ENCODE assay signal across 17 cellular contexts in genomic region chr2:215684448-215685217, GRCh38.
DNase-seq lines count a peak whose midpoint lies in the region; ATAC-seq and TF ChIP-seq lines count a peak whose summit lies in the region.
"Had no signal": no experiment of that assay in that cellular context is flagged by ENCODE, and none has a peak within 500 bp of the region (broad histone marks: within the 10 kb centered on the region; RNA-seq: fewer than 3 reads in every experiment).

No MANE protein-coding gene starts in this region.

- 97 to 100% methylated on average over 1 to 4 of the region's 4 CpGs for WGBS in mesodermal cell (ENCODE audit: insufficient coverage in 2 of 2), 2 experiments
- 68 to 89% (median 84%) methylated on average over 4 of the region's 4 CpGs for WGBS in spleen, 5 donors

- DNase-seq in AG04450 (ENCODE audit: low read depth, low spot score) (no peak), HFFc6 (peak; percentile 72), chondrocyte (ENCODE audit: low spot score) (no peak), spleen (no peak)
- no peak for DNase-seq in activated CD4-positive, alpha-beta T cell treated with anti-CD3 and anti-CD28 coated beads, Interleukin-2, amount 10 ng/mL, durations not matched to agents 24 days and 14 days
- DNase-seq: activated CD4-positive, CD25-positive, alpha-beta regulatory T cell treated with anti-CD3 and anti-CD28 coated beads, Interleukin-2, amount 50 U/mL, for 72 hours; activated naive CD8-positive, alpha-beta T cell treated with anti-CD3 and anti-CD28 coated beads, Interleukin-2, amount 50 U/mL, for 24 hours; AML-193; GOT3; heart right ventricle; MM.1S; NCI-H345; ovary; T-cell had no signal

- H3K4me1 Mint-ChIP-seq in HFFc6 (ENCODE audit: low read depth) (peaks cover 75% of the 10 kb centered on the region), chondrocyte (ENCODE audit: low read depth) (peaks cover 55% of the 10 kb centered on the region)
- H3K4me1 Mint-ChIP-seq in activated CD4-positive, alpha-beta T cell treated with anti-CD3 and anti-CD28 coated beads, Interleukin-2, amount 10 ng/mL, durations not matched to agents 24 days and 14 days, result peaks cover 12% of the 10 kb centered on the region

- ATAC-seq in HG02973 (IDR thresholded peaks at IDR 0.05; ENCODE audit: unreplicated experiment), result no peak
- ATAC-seq in GM21825 (IDR thresholded peaks at IDR 0.05; ENCODE audit: unreplicated experiment), result no peak
- ATAC-seq: activated naive CD8-positive, alpha-beta T cell treated with anti-CD3 and anti-CD28 coated beads, Interleukin-2, amount 50 U/mL, for 24 hours; heart right ventricle; T-cell had no signal

- peak overlapping the region; percentile 76 for H3K27ac Mint-ChIP-seq in HFFc6
- H3K27ac Mint-ChIP-seq in chondrocyte (ENCODE audit: unreplicated experiment), result peak overlapping the region; percentile 13
- no peak overlapping the region for H3K27ac Mint-ChIP-seq in activated CD4-positive, alpha-beta T cell treated with anti-CD3 and anti-CD28 coated beads, Interleukin-2, amount 10 ng/mL, durations not matched to agents 24 days and 14 days
- H3K27ac Mint-ChIP-seq: activated naive CD8-positive, alpha-beta T cell treated with anti-CD3 and anti-CD28 coated beads, Interleukin-2, amount 50 U/mL, for 24 hours; T-cell had no signal

- no peaks in the 10 kb centered on the region for H3K36me3 ChIP-seq in mesodermal cell (ENCODE audit: control insufficient read depth, insufficient read depth, low read length)
- H3K36me3 ChIP-seq in spleen, result no peaks in the 10 kb centered on the region
- H3K36me3 ChIP-seq: heart right ventricle, ovary had no signal

- peaks cover 12% of the 10 kb centered on the region for H3K4me1 ChIP-seq in mesodermal cell (ENCODE audit: control insufficient read depth, insufficient read depth, low read length, poor library complexity, severe bottlenecking)
- H3K4me1 ChIP-seq in spleen, result peaks cover 0 to 20% (median 7%) of the 10 kb centered on the region in 6 donors

- H3K4me3 ChIP-seq in AG04450 (ENCODE audit: low read depth, low read length) (no peak overlapping the region), mesodermal cell (ENCODE audit: extremely low read depth, insufficient read depth, low read length, poor library complexity, severe bottlenecking) (no peak overlapping the region), spleen (no peak overlapping the region)
- H3K4me3 ChIP-seq: heart right ventricle, ovary had no signal

- peaks cover 20% of the 10 kb centered on the region for H3K36me3 Mint-ChIP-seq in HFFc6 (ENCODE audit: low read depth)
- no peaks in the 10 kb centered on the region for H3K36me3 Mint-ChIP-seq in chondrocyte (ENCODE audit: low read depth)
- H3K36me3 Mint-ChIP-seq in activated CD4-positive, alpha-beta T cell treated with anti-CD3 and anti-CD28 coated beads, Interleukin-2, amount 10 ng/mL, durations not matched to agents 24 days and 14 days (ENCODE audit: low read depth), result no peaks in the 10 kb centered on the region
- H3K36me3 Mint-ChIP-seq: T-cell had no signal

- H3K27ac ChIP-seq in AG04450 (ENCODE audit: low read depth, low read length) (peak overlapping the region; percentile 76), mesodermal cell (ENCODE audit: low read depth, low read length, severe bottlenecking) (peak overlapping the region; percentile 31), spleen (no peak overlapping the region)

- H3K4me3 Mint-ChIP-seq in HFFc6, result peak overlapping the region; percentile 17
- no peak overlapping the region for H3K4me3 Mint-ChIP-seq in chondrocyte (ENCODE audit: unreplicated experiment)
- H3K4me3 Mint-ChIP-seq in activated CD4-positive, alpha-beta T cell treated with anti-CD3 and anti-CD28 coated beads, Interleukin-2, amount 10 ng/mL, durations not matched to agents 24 days and 14 days, result no peak overlapping the region
- H3K4me3 Mint-ChIP-seq: activated naive CD8-positive, alpha-beta T cell treated with anti-CD3 and anti-CD28 coated beads, Interleukin-2, amount 50 U/mL, for 24 hours; T-cell had no signal

- no peak for TF ChIP-seq POLR2A in spleen (IDR thresholded peaks at IDR 0.05)

- TF ChIP-seq CTCF in AG04450 (IDR thresholded peaks at IDR 0.05; ENCODE audit: low read depth, low read length) (no peak), HFFc6 (IDR thresholded peaks at IDR 0.05) (no peak), chondrocyte (IDR thresholded peaks at IDR 0.05) (no peak), spleen (IDR thresholded peaks at IDR 0.05 in 8 of 11, conservative IDR thresholded peaks at IDR 0.05 in 3 of 11) (no peak)

- H3K9me3 Mint-ChIP-seq in HFFc6 (peaks cover 7% of the 10 kb centered on the region; the same call in 1 of the 2 replicates), chondrocyte (ENCODE audit: low read depth) (no peaks in the 10 kb centered on the region)
- peaks cover 14% of the 10 kb centered on the region for H3K9me3 Mint-ChIP-seq in activated CD4-positive, alpha-beta T cell treated with anti-CD3 and anti-CD28 coated beads, Interleukin-2, amount 10 ng/mL, durations not matched to agents 24 days and 14 days

- H3K27me3 ChIP-seq in AG04450 (ENCODE audit: control insufficient read depth, insufficient read depth, low read length) (no peaks in the 10 kb centered on the region), spleen (replicated peaks in 1 of 7) (no peaks in the 10 kb centered on the region)
- H3K27me3 ChIP-seq: heart right ventricle, ovary had no signal

- intact Hi-C loops in spleen (cut with DNase I; ENCODE audit: low total_unique reads), result no loop called here
- intact Hi-C loops in activated CD4-positive, alpha-beta T cell treated with anti-CD3 and anti-CD28 coated beads, Interleukin-2, amount 10 ng/mL, durations not matched to agents 24 days and 14 days (cut with micrococcal nuclease), result no loop called here

- POLR2A ChIA-PET in AG04450 (lab: Yijun Ruan, JAX), result no interaction called here

- H3K9me3 ChIP-seq in AG04450 (ENCODE audit: control insufficient read depth, insufficient read depth, low read length) (no peaks in the 10 kb centered on the region), mesodermal cell (ENCODE audit: control insufficient read depth, low read length) (no peaks in the 10 kb centered on the region), spleen (no peaks in the 10 kb centered on the region)
- H3K9me3 ChIP-seq: heart right ventricle, ovary had no signal

- CTCF ChIA-PET in AG04450 (lab: Charles Lee), result interaction anchor here (1.3 kb wide), 1 partner anchor 17 kb away, joined by 3 read pairs; no protein-coding TSS in a partner anchor

- H3K27me3 Mint-ChIP-seq in HFFc6 (ENCODE audit: insufficient read depth), result no peaks in the 10 kb centered on the region; the same call in 1 of the 2 replicates
- no peaks in the 10 kb centered on the region for H3K27me3 Mint-ChIP-seq in chondrocyte (ENCODE audit: low read depth)
- peaks cover 3% of the 10 kb centered on the region for H3K27me3 Mint-ChIP-seq in activated CD4-positive, alpha-beta T cell treated with anti-CD3 and anti-CD28 coated beads, Interleukin-2, amount 10 ng/mL, durations not matched to agents 24 days and 14 days
- H3K27me3 Mint-ChIP-seq: activated naive CD8-positive, alpha-beta T cell treated with anti-CD3 and anti-CD28 coated beads, Interleukin-2, amount 50 U/mL, for 24 hours had no signal

Comparison
In these comparisons a context has a peak if more than half of its experiments do, and no peak if none do; other contexts are left out.
1. H3K27ac ChIP-seq: peak in AG04450 (single experiment) and mesodermal cell (single experiment); none in spleen (0 of 8).